Comparison of ENCODE assay signal across 8 cellular contexts in genomic region chr3:120093119-120093922, GRCh38. TPM values are rescaled to one million over a fixed set of nuclear protein-coding genes. Genes with fewer than 3 reads are reported as not detected.
DNase-seq lines count a peak whose midpoint lies in the region; ATAC-seq and TF ChIP-seq lines count a peak whose summit lies in the region.

No MANE protein-coding gene starts in this region.

- H2AFZ ChIP-seq in MM.1S (ENCODE audit: low read length) = peak overlapping the region; percentile 52; the same call in 1 of the 2 replicates

- POLR2A ChIA-PET in activated CD8-positive, alpha-beta T cell treated with anti-CD3 and anti-CD28 coated beads, Interleukin-2, amount 10 ng/mL, durations not matched to agents 7 days and 5 days (lab: Charles Lee) = interaction anchor here (0.6 to 4.2 kb wide), 12 partner anchors 11 to 255 kb away, joined by 3 to 24 read pairs (median 4); partner anchors contain the start of gene LRRC58

- no peaks in the 10 kb centered on the region for H3K9me3 ChIP-seq in MM.1S (replicated peaks; ENCODE audit: insufficient read depth, low read length)

- ATAC-seq in activated CD8-positive, alpha-beta T cell treated with anti-CD3 and anti-CD28 coated beads, Interleukin-2, amount 10 ng/mL, durations not matched to agents 7 days and 5 days = no peak
- no peak for ATAC-seq in HG03432 (IDR thresholded peaks at IDR 0.05; ENCODE audit: unreplicated experiment)

- H3K27ac ChIP-seq in MM.1S (ENCODE audit: low read length) = peak overlapping the region; percentile 100

- H3F3A ChIP-seq in MM.1S (ENCODE audit: insufficient read depth, low read length) = peaks cover 28% of the 10 kb centered on the region

- H3K4me3 ChIP-seq in MM.1S (ENCODE audit: low read length) = peak overlapping the region; percentile 97
- peak overlapping the region; percentile 95 for H3K4me3 ChIP-seq in retinal pigment epithelial cell (ENCODE audit: low read length)

- DNase-seq in NCI-H1694 (lab: John Stamatoyannopoulos, UW) (peak; percentile 32), NCI-H1694 treated with DMSO at 0.1 percent for 48 hours (lab: John Stamatoyannopoulos, UW) (no peak), MM.1S (no peak), glomerular visceral epithelial cell (ENCODE audit: extremely low spot score) (peak; percentile 25), retinal pigment epithelial cell (ENCODE audit: low read depth) (peak; percentile 56), HFFc6 (no peak)
- DNase-seq in activated CD8-positive, alpha-beta T cell treated with anti-CD3 and anti-CD28 coated beads, Interleukin-2, amount 10 ng/mL, durations not matched to agents 7 days and 5 days = peak; percentile 39

- CTCF ChIA-PET in activated CD8-positive, alpha-beta T cell treated with anti-CD3 and anti-CD28 coated beads, Interleukin-2, amount 10 ng/mL, durations not matched to agents 7 days and 5 days (lab: Charles Lee) = interaction anchor here (1.0 to 1.6 kb wide), 6 partner anchors 8 to 325 kb away, joined by 3 to 6 read pairs (median 4); no protein-coding TSS in a partner anchor

- H3K36me3 ChIP-seq in MM.1S (replicated peaks; ENCODE audit: insufficient read depth, low read length) = no peaks in the 10 kb centered on the region

- no peak overlapping the region for H3K27ac Mint-ChIP-seq in activated CD8-positive, alpha-beta T cell treated with anti-CD3 and anti-CD28 coated beads, Interleukin-2, amount 10 ng/mL, durations not matched to agents 7 days and 5 days
- H3K27ac Mint-ChIP-seq in HFFc6 = no peak overlapping the region

- no peak overlapping the region for H3K4me3 Mint-ChIP-seq in activated CD8-positive, alpha-beta T cell treated with anti-CD3 and anti-CD28 coated beads, Interleukin-2, amount 10 ng/mL, durations not matched to agents 7 days and 5 days
- H3K4me3 Mint-ChIP-seq in HFFc6 = no peak overlapping the region

- peaks cover 7% of the 10 kb centered on the region for H4K20me1 ChIP-seq in MM.1S (ENCODE audit: insufficient read depth, low read length)

- TF ChIP-seq CTCF in MM.1S (IDR thresholded peaks at IDR 0.05; ENCODE audit: low read length) (no peak), retinal pigment epithelial cell (conservative IDR thresholded peaks at IDR 0.05; ENCODE audit: low read depth, low read length) (no peak), HFFc6 (IDR thresholded peaks at IDR 0.05) (no peak)

- H3K27me3 ChIP-seq in MM.1S (replicated peaks; ENCODE audit: insufficient read depth, low read length) = no peaks in the 10 kb centered on the region

- peaks cover 76% of the 10 kb centered on the region for H3K79me2 ChIP-seq in MM.1S (ENCODE audit: low read length)

- H3K36me3 Mint-ChIP-seq in activated CD8-positive, alpha-beta T cell treated with anti-CD3 and anti-CD28 coated beads, Interleukin-2, amount 10 ng/mL, durations not matched to agents 7 days and 5 days (ENCODE audit: low read depth) = peaks cover 20% of the 10 kb centered on the region
- H3K36me3 Mint-ChIP-seq in HFFc6 (ENCODE audit: low read depth) = peaks cover 7% of the 10 kb centered on the region

- H3K9me2 ChIP-seq in MM.1S (replicated peaks; ENCODE audit: insufficient read depth, low read length) = no peaks in the 10 kb centered on the region

- H3K9ac ChIP-seq in MM.1S (ENCODE audit: low read length) = peak overlapping the region; percentile 100

- peaks cover 29% of the 10 kb centered on the region for H3K4me1 Mint-ChIP-seq in activated CD8-positive, alpha-beta T cell treated with anti-CD3 and anti-CD28 coated beads, Interleukin-2, amount 10 ng/mL, durations not matched to agents 7 days and 5 days (ENCODE audit: low read depth)
- H3K4me1 Mint-ChIP-seq in HFFc6 (ENCODE audit: low read depth) = peaks cover 30% of the 10 kb centered on the region

- peaks cover 12% of the 10 kb centered on the region; the same call in 1 of the 2 replicates for H3K4me1 ChIP-seq in MM.1S (ENCODE audit: low read length)

- no peaks in the 10 kb centered on the region for H3K9me3 Mint-ChIP-seq in activated CD8-positive, alpha-beta T cell treated with anti-CD3 and anti-CD28 coated beads, Interleukin-2, amount 10 ng/mL, durations not matched to agents 7 days and 5 days (ENCODE audit: insufficient read depth)
- no peaks in the 10 kb centered on the region for H3K9me3 Mint-ChIP-seq in HFFc6

- H3K4me2 ChIP-seq in MM.1S (ENCODE audit: low read depth, low read length) = peak overlapping the region; percentile 50

- no peaks in the 10 kb centered on the region for H3K27me3 Mint-ChIP-seq in activated CD8-positive, alpha-beta T cell treated with anti-CD3 and anti-CD28 coated beads, Interleukin-2, amount 10 ng/mL, durations not matched to agents 7 days and 5 days (ENCODE audit: low read depth)
- no peaks in the 10 kb centered on the region for H3K27me3 Mint-ChIP-seq in HFFc6 (ENCODE audit: insufficient read depth)

RNA-seq across cellular contexts. Expression of gene GSK3B, which starts 0.9 kb away (rescaled TPM):
- 10 to 100 TPM; 40.0 to 43.0 TPM for total RNA-seq in activated CD8-positive, alpha-beta T cell treated with anti-CD3 and anti-CD28 coated beads, Interleukin-2, amount 10 ng/mL, durations not matched to agents 7 days and 5 days
- total RNA-seq in HFFc6 (2021; fragmentation: NEBNext Ultra II Directional; extraction: Animal tissue kit (Norgen Biotek cat#: 25700)) = 10 to 100 TPM; 42.9 to 52.8 (median 49.6) TPM

Comparison
In these comparisons a context has a peak if more than half of its experiments do, and no peak if none do; other contexts are left out.
1. DNase-seq: peak in NCI-H1694 (single experiment), activated CD8-positive, alpha-beta T cell treated with anti-CD3 and anti-CD28 coated beads, Interleukin-2, amount 10 ng/mL, durations not matched to agents 7 days and 5 days (single experiment), glomerular visceral epithelial cell (single experiment) and retinal pigment epithelial cell (single experiment); none in NCI-H1694 treated with DMSO at 0.1 percent for 48 hours (single experiment), MM.1S (single experiment) and HFFc6 (single experiment).